8 cellular contexts compared by ENCODE assay signal in genomic region chr21:39373634-39374033, GRCh38. TPM values are rescaled to one million over a fixed set of nuclear protein-coding genes. Genes with fewer than 3 reads are reported as not detected.
DNase-seq lines count a peak whose midpoint lies in the region; ATAC-seq and TF ChIP-seq lines count a peak whose summit lies in the region.

No MANE protein-coding gene starts in this region.

- H3K79me2 ChIP-seq in GM23248 (ENCODE audit: insufficient read depth) = no peaks in the 10 kb centered on the region
- no peaks in the 10 kb centered on the region for H3K79me2 ChIP-seq in PC-3 (ENCODE audit: low read length)

- H3K27ac ChIP-seq in CD4-positive, alpha-beta T cell (ENCODE audit: low read depth, low read length) = no peak overlapping the region
- no peak overlapping the region for H3K27ac ChIP-seq in GM23248
- no peak overlapping the region for H3K27ac ChIP-seq in PC-3 (ENCODE audit: low read length)

- H3K27ac Mint-ChIP-seq in CD4-positive, alpha-beta T cell = no peak overlapping the region

- in situ Hi-C loops in GM23248 (cut with MboI) = no loop called here

- TF ChIP-seq CTCF in CD4-positive, alpha-beta T cell (IDR thresholded peaks at IDR 0.05) = no peak
- TF ChIP-seq CTCF in PC-3 (conservative IDR thresholded peaks at IDR 0.05; ENCODE audit: low read depth, low read length) = peak; percentile 67

- no peaks in the 10 kb centered on the region for H3K9me3 ChIP-seq in CD4-positive, alpha-beta T cell (ENCODE audit: control insufficient read depth, low read length)
- no peaks in the 10 kb centered on the region for H3K9me3 ChIP-seq in GM23248 (ENCODE audit: low read depth)
- no peaks in the 10 kb centered on the region for H3K9me3 ChIP-seq in PC-3 (ENCODE audit: low read length)

- H3K4me1 Mint-ChIP-seq in CD4-positive, alpha-beta T cell (ENCODE audit: low read depth) = no peaks in the 10 kb centered on the region

- H3F3A ChIP-seq in GM23248 (ENCODE audit: insufficient read depth) = no peaks in the 10 kb centered on the region
- H3F3A ChIP-seq in PC-3 (ENCODE audit: low read length, unreplicated experiment) = no peaks in the 10 kb centered on the region

- POLR2A ChIA-PET in CD4-positive, alpha-beta T cell (lab: Charles Lee) = interaction anchor here (1.6 kb wide), 1 partner anchor 25 kb away, joined by 6 read pairs; the partner anchor contains the start of gene HMGN1
- POLR2A ChIA-PET in PC-3 (lab: Charles Lee; ENCODE audit: unreplicated experiment) = interaction anchor here (0.5 to 0.6 kb wide), 2 partner anchors 18 to 137 kb away, joined by 3 to 6 read pairs; no protein-coding TSS in a partner anchor

- no peaks in the 10 kb centered on the region for H3K9me3 Mint-ChIP-seq in CD4-positive, alpha-beta T cell

- no peak overlapping the region for H3K4me3 ChIP-seq in GM23248
- peak overlapping the region; percentile 31; the same call in 1 of the 2 replicates for H3K4me3 ChIP-seq in PC-3 (ENCODE audit: low read length)

- no peaks in the 10 kb centered on the region for H3K4me1 ChIP-seq in GM23248 (ENCODE audit: insufficient read depth)
- H3K4me1 ChIP-seq in PC-3 (ENCODE audit: insufficient read depth, low read length) = peaks cover 7% of the 10 kb centered on the region; the same call in 1 of the 2 replicates

- WGBS in GM23248 (ENCODE audit: low coverage in 1 of 2, low lambda C conversion rate in 2 of 2, missing lambda C conversion rate in 2 of 2), 2 experiments = 27 to 30% methylated on average over 5 of the region's 5 CpGs

- peak overlapping the region; percentile 47 for H2AFZ ChIP-seq in GM23248
- H2AFZ ChIP-seq in PC-3 (ENCODE audit: low read length) = peak overlapping the region; percentile 41

- H3K27me3 ChIP-seq in CD4-positive, alpha-beta T cell (ENCODE audit: control insufficient read depth, insufficient read depth, low read length) = no peaks in the 10 kb centered on the region
- H3K27me3 ChIP-seq in GM23248 (replicated peaks; ENCODE audit: insufficient read depth) = no peaks in the 10 kb centered on the region
- H3K27me3 ChIP-seq in PC-3 (ENCODE audit: low read length) = no peaks in the 10 kb centered on the region

- no peaks in the 10 kb centered on the region for H3K9me2 ChIP-seq in GM23248 (ENCODE audit: insufficient read depth)
- H3K9me2 ChIP-seq in PC-3 (replicated peaks; ENCODE audit: low read length) = no peaks in the 10 kb centered on the region

- no peak overlapping the region for H3K4me2 ChIP-seq in GM23248 (ENCODE audit: unreplicated experiment)
- H3K4me2 ChIP-seq in PC-3 (ENCODE audit: low read length) = peak overlapping the region; percentile 55

- intact Hi-C loops in CD4-positive, alpha-beta T cell (cut with DNase I, micrococcal nuclease) = loop anchor here in 1 of 2 experiments (1.0 to 2.0 kb wide), 2 partner anchors 15 to 68 kb away; no protein-coding TSS in a partner anchor
- intact Hi-C loops in PC-3 (cut with micrococcal nuclease) = loop anchor here (1.0 to 2.0 kb wide), 3 partner anchors 15 to 343 kb away; no protein-coding TSS in a partner anchor

- DNase-seq in CD4-positive, alpha-beta T cell = no peak
- DNase-seq in GM23248 (peak; percentile 58), PC-3 (peak; percentile 73), fibroblast of peridontal ligament (ENCODE audit: extremely low read depth) (peak; percentile 51), C1 segment of cervical spinal cord (lab: John Stamatoyannopoulos, UW) (no peak), T-helper 1 cell (no peak)
- DNase-seq in activated T-cell treated with anti-CD3 and anti-CD28 coated beads, Interleukin-2, amount 50 U/mL, for 1 hour = no peak

- H3K27me3 Mint-ChIP-seq in CD4-positive, alpha-beta T cell = no peaks in the 10 kb centered on the region

- peak; percentile 83 for ATAC-seq in CD4-positive, alpha-beta T cell (ENCODE audit: poor library complexity)
- ATAC-seq in PC-3 (peak; percentile 96), HG02798 (IDR thresholded peaks at IDR 0.05; ENCODE audit: poor library complexity, unreplicated experiment) (no peak)

- no peaks in the 10 kb centered on the region for H4K20me1 ChIP-seq in GM23248 (ENCODE audit: insufficient read depth)
- no peaks in the 10 kb centered on the region for H4K20me1 ChIP-seq in PC-3 (ENCODE audit: low read length)

- CTCF ChIA-PET in CD4-positive, alpha-beta T cell (lab: Charles Lee) = interaction anchor here (1.3 to 1.7 kb wide), 2 partner anchors 10 to 14 kb away, joined by 5 to 11 read pairs; no protein-coding TSS in a partner anchor
- CTCF ChIA-PET in PC-3 (lab: Charles Lee) = interaction anchor here (0.6 to 2.0 kb wide), 11 partner anchors 10 to 225 kb away, joined by 3 to 20 read pairs (median 5); no protein-coding TSS in a partner anchor

- no TSS peak for BruUV-seq in PC-3 (replicated peaks; lab: Mats Ljungman, UMichigan)

- no peaks in the 10 kb centered on the region for H3K36me3 Mint-ChIP-seq in CD4-positive, alpha-beta T cell (ENCODE audit: low read depth)

- no peak overlapping the region for H3K4me3 Mint-ChIP-seq in CD4-positive, alpha-beta T cell

- H3K9ac ChIP-seq in GM23248 (no peak overlapping the region), PC-3 (ENCODE audit: low read length) (no peak overlapping the region)

- H3K36me3 ChIP-seq in GM23248 (ENCODE audit: low read depth) = no peaks in the 10 kb centered on the region
- no peaks in the 10 kb centered on the region for H3K36me3 ChIP-seq in PC-3 (ENCODE audit: low read depth, low read length)

RNA-seq across cellular contexts. Expression of gene HMGN1, which starts 24.7 kb away (rescaled TPM):
- total RNA-seq in CD4-positive, alpha-beta T cell = 100 to 1,000 TPM; 256 to 262 TPM
- 191 and 192 TPM in 2 replicates for total RNA-seq in GM23248 (2014; rRNA removed; shearing (Covaris generic))
- 340 and 349 TPM in 2 replicates for polyA plus RNA-seq in GM23248 (2016; fragmentation: Nextera tagmentation; extraction: Ambion mirVana)
- total RNA-seq in PC-3 (2014; rRNA removed) = 335 and 338 TPM in 2 replicates

Comparison
In these comparisons a context has a peak if more than half of its experiments do, and no peak if none do; other contexts are left out.
1. DNase-seq: peak in GM23248 (single experiment), PC-3 (single experiment) and fibroblast of peridontal ligament (single experiment); none in CD4-positive, alpha-beta T cell (0 of 10), C1 segment of cervical spinal cord (0 of 14), T-helper 1 cell (0 of 5) and activated T-cell treated with anti-CD3 and anti-CD28 coated beads, Interleukin-2, amount 50 U/mL, for 1 hour (single experiment).